Comparison of ENCODE assay signal across 8 cellular contexts in the genomic region with DNA sequence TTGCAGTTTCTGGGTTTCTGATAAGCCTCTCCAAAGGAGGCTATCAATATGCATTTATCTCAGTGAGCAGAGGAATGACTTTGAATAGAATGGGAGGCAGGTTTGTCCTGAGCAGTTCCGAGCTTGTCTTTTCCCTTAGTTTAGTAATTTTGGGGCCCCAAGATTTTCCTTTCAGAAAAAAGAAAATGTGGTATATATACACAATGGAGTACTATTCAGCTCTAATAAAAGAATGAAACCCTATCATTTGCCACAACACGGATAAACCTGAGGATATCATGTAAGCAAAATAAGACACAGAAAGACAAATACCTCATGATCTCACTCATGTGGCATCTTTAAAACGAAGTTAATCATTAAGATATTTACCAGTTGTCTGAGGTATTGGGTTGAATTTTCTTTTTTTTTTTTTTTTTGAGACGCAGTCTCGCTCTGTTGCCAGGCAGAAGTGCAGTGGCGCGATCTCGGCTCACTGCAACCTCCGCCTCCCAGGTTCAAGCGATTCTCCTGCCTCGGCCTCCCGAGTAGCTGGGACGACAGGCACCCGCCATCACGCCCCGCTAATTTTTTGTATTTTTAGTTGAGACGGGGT.
A peak's percentile ranks its signal among the peaks of the same experiment; 100 is the strongest.
DNase-seq lines count a peak whose midpoint lies in the region; TF ChIP-seq lines count a peak whose summit lies in the region.

No MANE protein-coding gene starts in this region.

- TF ChIP-seq CTCF in NB4 (IDR thresholded peaks at IDR 0.05; ENCODE audit: low read depth, low read length): no peak

- peaks cover 19% of the 10 kb centered on the region for H3K4me1 Mint-ChIP-seq in dendritic cell treated with granulocyte-macrophage colony-stimulating factor and Interleukin-4, amounts not matched to agents 40 ng/mL and 50 ng/mL, for 4 days (ENCODE audit: low read depth)

- H3K36me3 Mint-ChIP-seq in dendritic cell treated with granulocyte-macrophage colony-stimulating factor and Interleukin-4, amounts not matched to agents 40 ng/mL and 50 ng/mL, for 4 days (ENCODE audit: low read depth): peaks cover 87% of the 10 kb centered on the region

- H3K9me3 Mint-ChIP-seq in dendritic cell treated with granulocyte-macrophage colony-stimulating factor and Interleukin-4, amounts not matched to agents 40 ng/mL and 50 ng/mL, for 4 days: peaks cover 27% of the 10 kb centered on the region

- H3K27ac Mint-ChIP-seq in dendritic cell treated with granulocyte-macrophage colony-stimulating factor and Interleukin-4, amounts not matched to agents 40 ng/mL and 50 ng/mL, for 4 days: peak overlapping the region; percentile 99

- DNase-seq in stimulated activated CD4-positive, alpha-beta T cell treated with anti-CD3 and anti-CD28 coated beads, Interleukin-12 subunit alpha, Interleukin-12 subunit beta, amount 100 ng/mL, for 4 hours: peak; percentile 3
- no peak for DNase-seq in stimulated activated CD4-positive, alpha-beta T cell treated with anti-CD3 and anti-CD28 coated beads, Interleukin-15, amount 100 ng/mL, for 24 hours
- DNase-seq in NB4 (ENCODE audit: low read depth) (peak; percentile 17), cortex of kidney (lab: John Stamatoyannopoulos, UW) (no peak), islet precursor cell (no peak), OCI-M2 (lab: John Stamatoyannopoulos, UW; ENCODE audit: unreplicated experiment) (no peak)

- H3K27me3 ChIP-seq in mucosa of rectum (ENCODE audit: control insufficient read depth in 2 of 2, insufficient read depth in 2 of 2, low read length in 2 of 2): no peaks in the 10 kb centered on the region

- TF ChIP-seq POLR2A in NB4 (IDR thresholded peaks at IDR 0.05; ENCODE audit: extremely low read depth, insufficient read length): no peak

- H3K4me3 ChIP-seq in NB4 (ENCODE audit: low read depth, low read length) (peak overlapping the region; percentile 85), mucosa of rectum (ENCODE audit: low read length in 2 of 2) (peak overlapping the region; percentile 96 to 98)

- H3K9me3 ChIP-seq in mucosa of rectum (ENCODE audit: control insufficient read depth in 2 of 2, low read length in 2 of 2): peaks cover 0 to 2% of the 10 kb centered on the region in 2 donors

- no peaks in the 10 kb centered on the region for H3K27me3 Mint-ChIP-seq in dendritic cell treated with granulocyte-macrophage colony-stimulating factor and Interleukin-4, amounts not matched to agents 40 ng/mL and 50 ng/mL, for 4 days

- H3K4me1 ChIP-seq in mucosa of rectum (ENCODE audit: control insufficient read depth in 2 of 2, insufficient read depth in 2 of 2, low read length in 2 of 2): peaks cover 9 to 11% of the 10 kb centered on the region in 2 donors

- peaks cover 20 to 30% of the 10 kb centered on the region in 2 donors for H3K36me3 ChIP-seq in mucosa of rectum (ENCODE audit: control insufficient read depth in 2 of 2, insufficient read depth in 2 of 2, low read length in 2 of 2)

- peak overlapping the region; percentile 95 for H3K9ac ChIP-seq in mucosa of rectum (ENCODE audit: low read depth in 1 of 2, low read length in 2 of 2)

- peak overlapping the region; percentile 87 to 89 for H3K27ac ChIP-seq in mucosa of rectum (ENCODE audit: low read depth in 2 of 2, low read length in 2 of 2)

- intact Hi-C loops in dendritic cell treated with granulocyte-macrophage colony-stimulating factor and Interleukin-4, amounts not matched to agents 40 ng/mL and 50 ng/mL, for 4 days (cut with micrococcal nuclease): loop anchor here (2.0 to 5.0 kb wide), 2 partner anchors 26 to 284 kb away; no protein-coding TSS in a partner anchor

- peak overlapping the region; percentile 99 for H3K4me3 Mint-ChIP-seq in dendritic cell treated with granulocyte-macrophage colony-stimulating factor and Interleukin-4, amounts not matched to agents 40 ng/mL and 50 ng/mL, for 4 days

Comparison
In these comparisons a context has a peak if more than half of its experiments do, and no peak if none do; other contexts are left out.
1. DNase-seq: peak in stimulated activated CD4-positive, alpha-beta T cell treated with anti-CD3 and anti-CD28 coated beads, Interleukin-12 subunit alpha, Interleukin-12 subunit beta, amount 100 ng/mL, for 4 hours (single experiment) and NB4 (single experiment); none in stimulated activated CD4-positive, alpha-beta T cell treated with anti-CD3 and anti-CD28 coated beads, Interleukin-15, amount 100 ng/mL, for 24 hours (single experiment), cortex of kidney (single experiment), islet precursor cell (single experiment) and OCI-M2 (single experiment).